In genomic region chrX:70033348-70033747, GRCh38 we compare ENCODE assay signal across 8 cellular contexts. TPM values are rescaled to one million over a fixed set of nuclear protein-coding genes. Genes with fewer than 3 reads are reported as not detected.
DNase-seq lines count a peak whose midpoint lies in the region; ATAC-seq and TF ChIP-seq lines count a peak whose summit lies in the region.

No MANE protein-coding gene starts in this region.

- no peak for TF ChIP-seq EP300 in ovary (IDR thresholded peaks at IDR 0.05)

- no peak overlapping the region for H2AFZ ChIP-seq in MM.1S (ENCODE audit: low read length)

- H3K4me3 Mint-ChIP-seq in activated naive CD8-positive, alpha-beta T cell treated with anti-CD3 and anti-CD28 coated beads for 36 hours, result no peak overlapping the region

- H3K4me1 Mint-ChIP-seq in activated naive CD8-positive, alpha-beta T cell treated with anti-CD3 and anti-CD28 coated beads for 36 hours, result no peaks in the 10 kb centered on the region

- no peaks in the 10 kb centered on the region for H4K20me1 ChIP-seq in MM.1S (ENCODE audit: insufficient read depth, low read length)

- ATAC-seq in GM19452 (IDR thresholded peaks at IDR 0.05; ENCODE audit: unreplicated experiment) (peak; percentile 55), GM18517 (IDR thresholded peaks at IDR 0.05; ENCODE audit: unreplicated experiment) (no peak)

- WGBS in ovary, 3 donors, result 53 to 71% (median 60%) methylated on average over 8 of the region's 8 CpGs

- TF ChIP-seq POLR2A in ovary (IDR thresholded peaks at IDR 0.05), result no peak

- TF ChIP-seq CTCF in MM.1S (IDR thresholded peaks at IDR 0.05; ENCODE audit: low read length) (peak; percentile 46), ovary (IDR thresholded peaks at IDR 0.05) (no peak)

- H3K27ac ChIP-seq in MM.1S (ENCODE audit: low read length), result no peak overlapping the region
- H3K27ac ChIP-seq in ovary, result no peak overlapping the region

- no peaks in the 10 kb centered on the region for H3K27me3 ChIP-seq in MM.1S (replicated peaks; ENCODE audit: insufficient read depth, low read length)
- no peaks in the 10 kb centered on the region for H3K27me3 ChIP-seq in ovary

- no peaks in the 10 kb centered on the region for H3K79me2 ChIP-seq in MM.1S (ENCODE audit: low read length)

- intact Hi-C loops in ovary (cut with DNase I), result no loop called here

- no peak overlapping the region for H3K4me2 ChIP-seq in MM.1S (ENCODE audit: low read depth, low read length)

- H3K27me3 Mint-ChIP-seq in activated naive CD8-positive, alpha-beta T cell treated with anti-CD3 and anti-CD28 coated beads for 36 hours, result no peaks in the 10 kb centered on the region

- no peaks in the 10 kb centered on the region for H3K4me1 ChIP-seq in MM.1S (ENCODE audit: low read length)
- no peaks in the 10 kb centered on the region for H3K4me1 ChIP-seq in ovary (ENCODE audit: insufficient read depth)

- DNase-seq in NCI-H2029 (lab: John Stamatoyannopoulos, UW), result peak; percentile 0
- DNase-seq in NCI-H2029 treated with DMSO at 0.1 percent for 48 hours (lab: John Stamatoyannopoulos, UW), result no peak
- DNase-seq in MM.1S, result no peak
- DNase-seq in activated naive CD8-positive, alpha-beta T cell treated with anti-CD3 and anti-CD28 coated beads for 36 hours, result peak; percentile 24
- peak; percentile 54 for DNase-seq in left kidney (ENCODE audit: low read depth, low spot score)
- no peak for DNase-seq in ovary

- H3K27ac Mint-ChIP-seq in activated naive CD8-positive, alpha-beta T cell treated with anti-CD3 and anti-CD28 coated beads for 36 hours, result no peak overlapping the region

- H3K9ac ChIP-seq in MM.1S (ENCODE audit: low read length), result no peak overlapping the region

- H3K9me2 ChIP-seq in MM.1S (replicated peaks; ENCODE audit: insufficient read depth, low read length), result no peaks in the 10 kb centered on the region

- H3F3A ChIP-seq in MM.1S (ENCODE audit: insufficient read depth, low read length), result no peaks in the 10 kb centered on the region

- no peaks in the 10 kb centered on the region for H3K9me3 ChIP-seq in MM.1S (replicated peaks; ENCODE audit: insufficient read depth, low read length)
- no peaks in the 10 kb centered on the region for H3K9me3 ChIP-seq in ovary

- H3K4me3 ChIP-seq in MM.1S (ENCODE audit: low read length) (no peak overlapping the region), ovary (no peak overlapping the region)

- H3K36me3 ChIP-seq in MM.1S (replicated peaks; ENCODE audit: insufficient read depth, low read length) (no peaks in the 10 kb centered on the region), ovary (no peaks in the 10 kb centered on the region)

- no peaks in the 10 kb centered on the region for H3K36me3 Mint-ChIP-seq in activated naive CD8-positive, alpha-beta T cell treated with anti-CD3 and anti-CD28 coated beads for 36 hours

- H3K9me3 Mint-ChIP-seq in activated naive CD8-positive, alpha-beta T cell treated with anti-CD3 and anti-CD28 coated beads for 36 hours, result no peaks in the 10 kb centered on the region

RNA-seq across cellular contexts. Expression of gene AWAT2, which starts 16.4 kb away (rescaled TPM):
- not detected for total RNA-seq in activated naive CD8-positive, alpha-beta T cell treated with anti-CD3 and anti-CD28 coated beads for 36 hours
- not detected for total RNA-seq in ovary
- under 1 TPM in 1 of 2 donors, not detected in 1; 0.10 TPM for polyA plus RNA-seq in ovary

RNA-seq across cellular contexts. Expression of gene OTUD6A, which starts 28.9 kb away (rescaled TPM):
- not detected for total RNA-seq in activated naive CD8-positive, alpha-beta T cell treated with anti-CD3 and anti-CD28 coated beads for 36 hours
- not detected for total RNA-seq in ovary
- not detected for polyA plus RNA-seq in ovary

Comparison
In these comparisons a context has a peak if more than half of its experiments do, and no peak if none do; other contexts are left out.
1. DNase-seq: peak in NCI-H2029 (single experiment), activated naive CD8-positive, alpha-beta T cell treated with anti-CD3 and anti-CD28 coated beads for 36 hours (single experiment) and left kidney (single experiment); none in NCI-H2029 treated with DMSO at 0.1 percent for 48 hours (single experiment), MM.1S (single experiment) and ovary (0 of 5).